In genomic region chr5:141182248-141182647, GRCh38 we compare ENCODE assay signal across 8 cellular contexts. TPM values are rescaled to one million over a fixed set of nuclear protein-coding genes. Genes with fewer than 3 reads are reported as not detected.
DNase-seq lines count a peak whose midpoint lies in the region; ATAC-seq and TF ChIP-seq lines count a peak whose summit lies in the region.

Gene PCDHB16 (plus strand): TSS chr5:141182387. CDS start chr5:141182560, 173 bp downstream.

- H3K27me3 ChIP-seq in AG04450 (ENCODE audit: control insufficient read depth, insufficient read depth, low read length) (no peaks in the 10 kb centered on the region), lung (ENCODE audit: control insufficient read depth, insufficient read depth) (no peaks in the 10 kb centered on the region)

- in situ Hi-C loops in KBM-7 (cut with MboI; ENCODE audit: low pct_unique_long_range_greater_than_20kb, low sequenced_read_pairs) = no loop called here

- H3K27ac ChIP-seq in AG04450 (ENCODE audit: low read depth, low read length) = no peak within 1 kb of the TSS
- H3K27ac ChIP-seq in lung (ENCODE audit: low read depth in 1 of 2, low read length in 1 of 2) = no peak within 1 kb of the TSS

- H3K9me3 ChIP-seq in AG04450 (ENCODE audit: control insufficient read depth, insufficient read depth, low read length) (peaks cover 22% of the 10 kb centered on the region), lung (ENCODE audit: control insufficient read depth in 2 of 2, insufficient read depth in 1 of 2, low read length in 1 of 2) (peaks cover 11 to 39% of the 10 kb centered on the region in 2 donors)

- peak; percentile 47 for ATAC-seq in lung (ENCODE audit: insufficient read depth, low FRiP score)

- 14 to 17% methylated on average over 13 of the region's 13 CpGs for WGBS in lung, 2 donors

- peak within 1 kb of the TSS; percentile 33 for H3K4me3 ChIP-seq in AG04450 (ENCODE audit: low read depth, low read length)
- H3K4me3 ChIP-seq in lung = peak within 1 kb of the TSS; percentile 13

- peaks cover 0 to 1% of the 10 kb centered on the region in 2 donors for H3K4me1 ChIP-seq in lung (ENCODE audit: control insufficient read depth in 2 of 2, insufficient read depth in 2 of 2, low read length in 2 of 2)

- CTCF ChIA-PET in AG04450 (lab: Charles Lee) = interaction anchor here (0.5 to 1.7 kb wide), 8 partner anchors 10 to 385 kb away, joined by 3 to 10 read pairs (median 4); partner anchors contain the start of genes PCDHB10, PCDHB14 and PCDHB7

- POLR2A ChIA-PET in AG04450 (lab: Yijun Ruan, JAX) = no interaction called here

- no peak for DNase-seq in AG04450 (ENCODE audit: low read depth, low spot score)
- DNase-seq in M059J (ENCODE audit: low read depth) = peak; percentile 71
- peak; percentile 72 for DNase-seq in cerebellar cortex (ENCODE audit: low spot score)
- DNase-seq in lung (ENCODE audit: low spot score) = no peak
- no peak for DNase-seq in H4 (ENCODE audit: low spot score)
- DNase-seq in middle frontal gyrus (ENCODE audit: extremely low spot score, low spot score) = no peak
- DNase-seq in NCI-H446 treated with DMSO at 0.1 percent for 48 hours (lab: John Stamatoyannopoulos, UW) = no peak
- no peak for DNase-seq in KBM-7

- peak; percentile 21; the same call in 1 of the 2 replicates for TF ChIP-seq CTCF in AG04450 (IDR thresholded peaks at IDR 0.05; ENCODE audit: low read depth, low read length)
- TF ChIP-seq CTCF in lung (IDR thresholded peaks at IDR 0.05; ENCODE audit: control extremely low read depth, extremely low read depth) = no peak

- H3K36me3 ChIP-seq in lung (ENCODE audit: control insufficient read depth in 2 of 2, insufficient read depth in 2 of 2, low read length in 2 of 2) = no peaks in the 10 kb centered on the region

RNA-seq across cellular contexts. Expression of gene PCDHB16, which starts in this region (rescaled TPM):
- 0.45 and 0.66 TPM in 2 replicates for polyA plus RNA-seq in AG04450 (2011; rRNA removed)
- 0.78 and 1.00 TPM in 2 replicates for polyA minus RNA-seq in AG04450 (2011; rRNA and poly(A)+ RNA removed)
- total RNA-seq in M059J (2014; rRNA removed; shearing (Covaris generic)) = 3.0 and 8.6 TPM in 2 replicates
- 1 to 10 TPM; 3.6 to 9.2 TPM for total RNA-seq in lung
- 1 to 10 TPM in 1 of 2 donors, under 1 TPM in 1; 0.87 to 1.0 TPM for polyA plus RNA-seq in lung
- total RNA-seq in H4 (2014; rRNA removed; shearing (Covaris generic)) = 3.3 and 3.7 TPM in 2 replicates

Comparison
In these comparisons a context has a peak if more than half of its experiments do, and no peak if none do; other contexts are left out.
1. DNase-seq: peak in M059J (single experiment) and cerebellar cortex (single experiment); none in AG04450 (single experiment), lung (single experiment), H4 (single experiment), middle frontal gyrus (single experiment), NCI-H446 treated with DMSO at 0.1 percent for 48 hours (single experiment) and KBM-7 (single experiment).